In the genomic region with DNA sequence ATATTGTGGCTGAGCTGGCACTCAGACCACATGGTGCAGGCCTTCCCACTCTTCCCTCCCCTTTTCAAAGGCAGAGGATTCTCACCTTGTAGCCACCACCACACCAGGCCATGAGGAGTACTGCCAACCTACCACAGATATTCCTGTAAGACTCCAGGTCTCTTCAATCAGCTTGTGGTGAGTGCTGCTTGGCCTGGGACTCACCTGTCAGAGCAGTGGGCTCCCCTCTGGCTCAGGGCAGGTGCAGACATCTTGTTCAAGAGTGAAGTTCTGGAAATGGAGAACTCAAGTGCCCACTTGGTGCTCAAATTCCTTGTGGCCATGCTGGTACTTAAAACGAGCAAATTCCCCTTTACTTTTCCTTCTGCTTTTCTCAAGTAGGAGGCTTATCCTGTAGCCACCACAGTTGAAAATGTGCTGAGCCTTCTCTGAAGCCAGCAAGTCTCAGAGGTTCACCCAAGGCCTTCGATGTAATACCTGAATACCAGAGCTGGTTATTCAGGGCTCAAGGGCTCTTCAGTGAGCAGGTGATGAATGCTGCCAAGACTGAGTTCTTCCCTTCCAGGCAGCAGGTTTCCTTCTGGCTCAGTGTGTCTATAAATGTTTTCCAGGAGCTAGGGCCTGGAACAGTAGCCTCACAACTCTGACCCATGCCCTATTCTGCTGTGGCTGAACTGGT, we compare ENCODE assay signal across 20 cellular contexts.
A peak's percentile ranks its signal among the peaks of the same experiment; 100 is the strongest.
DNase-seq lines count a peak whose midpoint lies in the region; ATAC-seq, FAIRE-seq and TF ChIP-seq lines count a peak whose summit lies in the region.
"Had no signal": no experiment of that assay in that cellular context is flagged by ENCODE, and none has a peak within 500 bp of the region (broad histone marks: within the 10 kb centered on the region; RNA-seq: fewer than 3 reads in every experiment).

No MANE protein-coding gene starts in this region.

- POLR2A ChIA-PET in K562 (lab: Yijun Ruan, JAX): no interaction called here
- POLR2A ChIA-PET in naive thymus-derived CD8-positive, alpha-beta T cell (lab: Charles Lee): no interaction called here

- 37% methylated on average over 2 of the region's 2 CpGs for WGBS in K562 (ENCODE audit: insufficient coverage, low coverage, missing lambda C conversion rate)
- WGBS in lung, 2 donors: 37 to 45% methylated on average over 2 of the region's 2 CpGs

- ATAC-seq in K562 (no peak), lung (ENCODE audit: insufficient read depth, low FRiP score) (peak; percentile 60), foreskin keratinocyte (no peak)
- ATAC-seq in naive thymus-derived CD8-positive, alpha-beta T cell: no peak
- ATAC-seq: CD8-positive, alpha-beta T cell; GM23338; HCT116 had no signal

- H3K27me3 ChIP-seq in K562 (ENCODE audit: control insufficient read depth in 2 of 2, insufficient read depth in 2 of 2, low read length in 2 of 2) (no peaks in the 10 kb centered on the region), lung (ENCODE audit: control insufficient read depth, insufficient read depth) (no peaks in the 10 kb centered on the region), foreskin keratinocyte (no peaks in the 10 kb centered on the region)

- no TSS peak for BruUV-seq in K562 (replicated peaks; lab: Mats Ljungman, UMichigan)

- H3K36me3 ChIP-seq in K562 (ENCODE audit: control insufficient read depth, insufficient read depth, low read length) (no peaks in the 10 kb centered on the region), lung (ENCODE audit: control insufficient read depth in 2 of 2, insufficient read depth in 2 of 2, low read length in 2 of 2) (no peaks in the 10 kb centered on the region)
- H3K36me3 ChIP-seq: BLaER1 treated with 17β-estradiol and CSF1 and Interleukin-3, amounts not matched to agents 10 nM and 100 nM had no signal

- no peaks in the 10 kb centered on the region for H3K4me1 Mint-ChIP-seq in naive thymus-derived CD8-positive, alpha-beta T cell
- no peaks in the 10 kb centered on the region for H3K4me1 Mint-ChIP-seq in T-helper 2 cell treated with Interferon-gamma antibody and Interleukin-4, amounts not matched to agents 5 μg/mL and 100 μg/mL, for 36 hours (ENCODE audit: low read depth)
- H3K4me1 Mint-ChIP-seq: B cell, GM23338 had no signal

- H3K9me1 ChIP-seq in K562 (ENCODE audit: control insufficient read depth, insufficient read depth, low read length): no peaks in the 10 kb centered on the region

- no peak for FAIRE-seq in K562 (lab: Jason Lieb, UNC)
- FAIRE-seq: GM12892, GM18507, HTR-8/SVneo had no signal

- TF ChIP-seq RAD21 in K562 (CRISPR knock-in tag; conservative IDR thresholded peaks at IDR 0.05 in 1 of 2, IDR thresholded peaks at IDR 0.05 in 1 of 2): no peak

- H3K9ac ChIP-seq in K562 (ENCODE audit: insufficient read depth in 1 of 2, low read depth in 2 of 2, low read length in 2 of 2): no peak overlapping the region
- H3K9ac ChIP-seq: BLaER1 treated with 17β-estradiol and CSF1 and Interleukin-3, amounts not matched to agents 10 nM and 100 nM had no signal

- H3K4me1 ChIP-seq in K562 (replicated peaks in 1 of 2; ENCODE audit: control insufficient read depth in 2 of 2, insufficient read depth in 2 of 2, low read length in 2 of 2): no peaks in the 10 kb centered on the region
- no peaks in the 10 kb centered on the region for H3K4me1 ChIP-seq in lung (ENCODE audit: control insufficient read depth in 2 of 2, insufficient read depth in 2 of 2, low read length in 2 of 2)
- no peaks in the 10 kb centered on the region for H3K4me1 ChIP-seq in foreskin keratinocyte

- CTCF ChIA-PET in K562 (lab: Yijun Ruan, JAX; ENCODE audit: low intra/inter-chr PET ratio): no interaction called here

- TF ChIP-seq CTCF in K562 (IDR thresholded peaks at IDR 0.05 in 2 of 3, conservative IDR thresholded peaks at IDR 0.05 in 1 of 3; ENCODE audit: insufficient read depth in 2 of 3, low read depth in 1 of 3, low read length in 3 of 3) (no peak), lung (IDR thresholded peaks at IDR 0.05; ENCODE audit: control extremely low read depth, extremely low read depth) (no peak), foreskin keratinocyte (conservative IDR thresholded peaks at IDR 0.05) (no peak)

- H3K9me3 Mint-ChIP-seq in naive thymus-derived CD8-positive, alpha-beta T cell: peaks cover 0 to 12% (median 4%) of the 10 kb centered on the region in 9 donors
- H3K9me3 Mint-ChIP-seq in T-helper 2 cell treated with Interferon-gamma antibody and Interleukin-4, amounts not matched to agents 5 μg/mL and 100 μg/mL, for 36 hours: no peaks in the 10 kb centered on the region
- H3K9me3 Mint-ChIP-seq: GM23338, HFFc6 had no signal

- TF ChIP-seq EP300 in K562 (IDR thresholded peaks at IDR 0.05; ENCODE audit: low read length): no peak

- TF ChIP-seq POLR2A in K562 (conservative IDR thresholded peaks at IDR 0.05): no peak

- intact Hi-C loops in K562 (cut with micrococcal nuclease): no loop called here

- H3K36me3 Mint-ChIP-seq in naive thymus-derived CD8-positive, alpha-beta T cell: no peaks in the 10 kb centered on the region
- no peaks in the 10 kb centered on the region for H3K36me3 Mint-ChIP-seq in T-helper 2 cell treated with Interferon-gamma antibody and Interleukin-4, amounts not matched to agents 5 μg/mL and 100 μg/mL, for 36 hours (ENCODE audit: low read depth)
- H3K36me3 Mint-ChIP-seq: CD8-positive, alpha-beta T cell had no signal

- H3K27ac ChIP-seq in K562 (ENCODE audit: extremely low read depth, low read depth, low read length): no peak overlapping the region
- H3K27ac ChIP-seq in lung (ENCODE audit: low read depth in 1 of 2, low read length in 1 of 2): peak overlapping the region in 1 of 2 donors; percentile 4
- H3K27ac ChIP-seq in foreskin keratinocyte: no peak overlapping the region
- H3K27ac ChIP-seq: BLaER1 treated with 17β-estradiol and CSF1 and Interleukin-3, amounts not matched to agents 10 nM and 100 nM had no signal

- H3K27me3 Mint-ChIP-seq in naive thymus-derived CD8-positive, alpha-beta T cell: no peaks in the 10 kb centered on the region
- H3K27me3 Mint-ChIP-seq in T-helper 2 cell treated with Interferon-gamma antibody and Interleukin-4, amounts not matched to agents 5 μg/mL and 100 μg/mL, for 36 hours (ENCODE audit: low read depth): no peaks in the 10 kb centered on the region
- H3K27me3 Mint-ChIP-seq: B cell had no signal

- H3K27ac Mint-ChIP-seq in naive thymus-derived CD8-positive, alpha-beta T cell: no peak overlapping the region
- no peak overlapping the region for H3K27ac Mint-ChIP-seq in T-helper 2 cell treated with Interferon-gamma antibody and Interleukin-4, amounts not matched to agents 5 μg/mL and 100 μg/mL, for 36 hours
- H3K27ac Mint-ChIP-seq: B cell; CD8-positive, alpha-beta T cell; GM23338; HFFc6 had no signal

- H3K9me3 ChIP-seq in K562 (replicated peaks; ENCODE audit: control insufficient read depth, insufficient read depth, low read depth, low read length): no peaks in the 10 kb centered on the region; the same call in 1 of the 2 replicates
- peaks cover 0 to 4% of the 10 kb centered on the region in 2 donors for H3K9me3 ChIP-seq in lung (ENCODE audit: control insufficient read depth in 2 of 2, insufficient read depth in 1 of 2, low read length in 1 of 2)

- DNase-seq in NCI-H2029 (lab: John Stamatoyannopoulos, UW) (peak; percentile 1), NCI-H510A (lab: John Stamatoyannopoulos, UW) (peak; percentile 6), K562 (ENCODE audit: extremely low read depth in 1 of 4, low spot score in 3 of 4) (no peak), lung (ENCODE audit: low spot score) (peak; percentile 60), foreskin keratinocyte (no peak)
- no peak for DNase-seq in naive thymus-derived CD8-positive, alpha-beta T cell
- no peak for DNase-seq in T-helper 2 cell treated with Interferon-gamma antibody and Interleukin-4, amounts not matched to agents 5 μg/mL and 100 μg/mL, for 36 hours (ENCODE audit: low spot score)
- DNase-seq: Calu3; CD8-positive, alpha-beta T cell; GDM1; H7; HFFc6; IMR-90 had no signal

- in situ Hi-C loops in K562 (cut with MboI): no loop called here

- no peaks in the 10 kb centered on the region for H4K20me1 ChIP-seq in K562 (replicated peaks; ENCODE audit: control insufficient read depth, insufficient read depth, low read length)
- H4K20me1 ChIP-seq: BLaER1 treated with 17β-estradiol and CSF1 and Interleukin-3, amounts not matched to agents 10 nM and 100 nM had no signal

- no peak overlapping the region for H3K4me3 ChIP-seq in K562
- H3K4me3 ChIP-seq in lung: no peak overlapping the region
- H3K4me3 ChIP-seq: BLaER1 treated with 17β-estradiol and CSF1 and Interleukin-3, amounts not matched to agents 10 nM and 100 nM; GM23338 had no signal

- H2AFZ ChIP-seq in K562 (ENCODE audit: low read depth, low read length): peak overlapping the region; percentile 31; the same call in 1 of the 2 replicates
- H2AFZ ChIP-seq: GM23338 had no signal

- no peak overlapping the region for H3K4me3 Mint-ChIP-seq in naive thymus-derived CD8-positive, alpha-beta T cell
- no peak overlapping the region for H3K4me3 Mint-ChIP-seq in T-helper 2 cell treated with Interferon-gamma antibody and Interleukin-4, amounts not matched to agents 5 μg/mL and 100 μg/mL, for 36 hours
- H3K4me3 Mint-ChIP-seq: B cell; CD8-positive, alpha-beta T cell; GM23338; HFFc6 had no signal

- H3K4me2 ChIP-seq in K562 (ENCODE audit: insufficient read depth, low read length): no peak overlapping the region
- H3K4me2 ChIP-seq: GM23338 had no signal

- H3K79me2 ChIP-seq in K562 (ENCODE audit: control insufficient read depth, insufficient read depth, low read length): no peaks in the 10 kb centered on the region

TF ChIP-seq in K562, 482 proteins besides CTCF, POLR2A, EP300 and RAD21:
- TF ChIP-seq CBX8 (IDR thresholded peaks at IDR 0.05; ENCODE audit: borderline replicate concordance, extremely low read depth, low read depth, low read length, poor library complexity, severe bottlenecking) (no peak), TCF7 (IDR thresholded peaks at IDR 0.05; ENCODE audit: borderline replicate concordance) (no peak), HMG20A (CRISPR knock-in tag; conservative IDR thresholded peaks at IDR 0.05) (no peak)
- TF ChIP-seq, protein P1, sequence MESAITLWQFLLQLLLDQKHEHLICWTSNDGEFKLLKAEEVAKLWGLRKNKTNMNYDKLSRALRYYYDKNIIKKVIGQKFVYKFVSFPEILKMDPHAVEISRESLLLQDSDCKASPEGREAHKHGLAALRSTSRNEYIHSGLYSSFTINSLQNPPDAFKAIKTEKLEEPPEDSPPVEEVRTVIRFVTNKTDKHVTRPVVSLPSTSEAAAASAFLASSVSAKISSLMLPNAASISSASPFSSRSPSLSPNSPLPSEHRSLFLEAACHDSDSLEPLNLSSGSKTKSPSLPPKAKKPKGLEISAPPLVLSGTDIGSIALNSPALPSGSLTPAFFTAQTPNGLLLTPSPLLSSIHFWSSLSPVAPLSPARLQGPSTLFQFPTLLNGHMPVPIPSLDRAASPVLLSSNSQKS (CRISPR knock-in tag; IDR thresholded peaks at IDR 0.05): no peak

Comparison
In these comparisons a context has a peak if more than half of its experiments do, and no peak if none do; other contexts are left out.
1. DNase-seq: peak in NCI-H2029 (single experiment), NCI-H510A (single experiment) and lung (single experiment); none in K562 (0 of 4), naive thymus-derived CD8-positive, alpha-beta T cell (0 of 10), foreskin keratinocyte (0 of 2) and T-helper 2 cell treated with Interferon-gamma antibody and Interleukin-4, amounts not matched to agents 5 μg/mL and 100 μg/mL, for 36 hours (single experiment).